In the genomic region with DNA sequence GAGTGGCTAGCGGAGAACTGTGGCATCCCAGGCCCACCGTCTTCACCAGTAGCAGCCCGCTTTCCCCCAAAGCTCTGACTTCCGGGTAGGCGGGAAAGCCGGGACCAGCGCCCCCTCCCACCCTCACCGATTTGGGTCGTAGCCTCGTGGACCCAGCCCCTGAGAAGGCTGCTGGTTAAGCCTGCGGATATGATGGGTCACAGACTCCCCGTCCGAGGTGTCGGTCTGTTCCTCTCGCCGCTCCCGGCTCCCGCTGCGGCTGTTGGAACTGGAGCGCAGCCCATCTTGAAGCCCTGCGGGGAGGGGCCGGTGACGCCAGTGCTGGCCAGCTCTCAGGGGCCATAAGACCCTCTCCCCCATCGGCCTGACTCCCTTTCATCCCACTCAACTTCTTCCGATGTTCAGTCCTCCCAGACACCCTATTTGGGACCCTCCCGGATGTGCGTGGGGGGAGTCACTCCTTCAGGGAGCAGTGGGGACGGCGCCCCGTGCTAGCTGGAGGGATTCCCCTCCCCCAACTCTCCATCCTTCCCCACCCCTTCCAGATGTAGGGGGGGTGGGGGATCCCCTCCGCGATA, we compare ENCODE assay signal across 8 cellular contexts. TPM values are rescaled to one million over a fixed set of nuclear protein-coding genes. Genes with fewer than 3 reads are reported as not detected.
DNase-seq lines count a peak whose midpoint lies in the region; ATAC-seq and TF ChIP-seq lines count a peak whose summit lies in the region.

No MANE protein-coding gene starts in this region.

- intact Hi-C loops in psoas muscle (cut with DNase I) = loop anchor here in 1 of 2 donors (2.0 kb wide), 1 partner anchor 15 kb away; a partner anchor contains a TSS

- H3K9me3 ChIP-seq in psoas muscle = no peaks in the 10 kb centered on the region

- peak overlapping the region; percentile 95 for H3K27ac ChIP-seq in psoas muscle

- no peaks in the 10 kb centered on the region for H3K27me3 ChIP-seq in psoas muscle (ENCODE audit: insufficient read depth in 3 of 3, low read length in 2 of 3)

- DNase-seq in DMS 273 (lab: John Stamatoyannopoulos, UW; ENCODE audit: unreplicated experiment) = peak; percentile 67
- DNase-seq in DMS 273 treated with DMSO at 0.1 percent for 48 hours (lab: John Stamatoyannopoulos, UW) = no peak
- DNase-seq in LNCaP clone FGC (ENCODE audit: low read depth) = no peak
- DNase-seq in astrocyte of the cerebellum (ENCODE audit: low read depth) = no peak
- DNase-seq in hypothalamus (lab: John Stamatoyannopoulos, UW) = peak in 39 of 51 donors; percentile 15 to 72 (median 52)
- peak; percentile 52 to 75 for DNase-seq in psoas muscle
- DNase-seq in NCI-H1694 (lab: John Stamatoyannopoulos, UW) = no peak
- no peak for DNase-seq in NCI-H1694 treated with DMSO at 0.1 percent for 48 hours (lab: John Stamatoyannopoulos, UW)

- WGBS in psoas muscle, 3 donors = 2 to 4% (median 4%) methylated on average over 29 to 32 of the region's 32 CpGs

- ATAC-seq in psoas muscle = peak; percentile 18 to 43 (median 36)

- no peak for TF ChIP-seq CTCF in LNCaP clone FGC (IDR thresholded peaks at IDR 0.05; ENCODE audit: control insufficient read depth, extremely low read depth, insufficient read depth)
- no peak for TF ChIP-seq CTCF in astrocyte of the cerebellum (IDR thresholded peaks at IDR 0.05; ENCODE audit: low read depth, low read length, missing control alignments)
- no peak for TF ChIP-seq CTCF in psoas muscle (IDR thresholded peaks at IDR 0.05)

- H3K4me3 ChIP-seq in LNCaP clone FGC (ENCODE audit: low read depth, low read length) (peak overlapping the region; percentile 86), astrocyte of the cerebellum (ENCODE audit: low read depth, low read length) (peak overlapping the region; percentile 74), psoas muscle (peak overlapping the region; percentile 99)

- in situ Hi-C loops in astrocyte of the cerebellum (cut with HindIII; ENCODE audit: low sequenced_read_pairs) = no loop called here

- H3K36me3 ChIP-seq in psoas muscle (ENCODE audit: insufficient read depth in 1 of 2, low read depth in 1 of 2) = peaks cover 4 to 44% of the 10 kb centered on the region in 2 donors

- H3K4me1 ChIP-seq in psoas muscle = peaks cover 16% of the 10 kb centered on the region

RNA-seq across cellular contexts. Expression of a gene that starts 0.8 kb away (rescaled TPM):
- total RNA-seq in psoas muscle = 10 to 100 TPM; 20.1 to 26.3 (median 24.2) TPM
- 10 to 100 TPM; 14.2 to 32.3 (median 30.8) TPM for polyA plus RNA-seq in psoas muscle

RNA-seq across cellular contexts. Expression of a gene that starts 1.6 kb away (rescaled TPM):
- 1 to 10 TPM; 1.5 to 3.5 (median 1.8) TPM for total RNA-seq in psoas muscle
- polyA plus RNA-seq in psoas muscle = 1 to 10 TPM; 2.3 to 5.1 (median 3.5) TPM

RNA-seq across cellular contexts. Expression of a gene that starts 15.7 kb away (rescaled TPM):
- 100 to 1,000 TPM in 1 of 4 donors, 10 to 100 TPM in 3; 64.2 to 108 (median 95.5) TPM for total RNA-seq in psoas muscle
- 100 to 1,000 TPM in 2 of 3 donors, 10 to 100 TPM in 1; 53.8 to 119 (median 108) TPM for polyA plus RNA-seq in psoas muscle

Comparison
In these comparisons a context has a peak if more than half of its experiments do, and no peak if none do; other contexts are left out.
1. DNase-seq: peak in DMS 273 (single experiment), hypothalamus (39 of 51) and psoas muscle (2 of 2); none in DMS 273 treated with DMSO at 0.1 percent for 48 hours (single experiment), LNCaP clone FGC (single experiment), astrocyte of the cerebellum (single experiment), NCI-H1694 (single experiment) and NCI-H1694 treated with DMSO at 0.1 percent for 48 hours (single experiment).
2. Peak in every context shown above with its lines, with median percentiles within 50 percentile points of each other: H3K4me3 ChIP-seq.